Comparison of ENCODE assay signal across 23 cellular contexts in the genomic region with DNA sequence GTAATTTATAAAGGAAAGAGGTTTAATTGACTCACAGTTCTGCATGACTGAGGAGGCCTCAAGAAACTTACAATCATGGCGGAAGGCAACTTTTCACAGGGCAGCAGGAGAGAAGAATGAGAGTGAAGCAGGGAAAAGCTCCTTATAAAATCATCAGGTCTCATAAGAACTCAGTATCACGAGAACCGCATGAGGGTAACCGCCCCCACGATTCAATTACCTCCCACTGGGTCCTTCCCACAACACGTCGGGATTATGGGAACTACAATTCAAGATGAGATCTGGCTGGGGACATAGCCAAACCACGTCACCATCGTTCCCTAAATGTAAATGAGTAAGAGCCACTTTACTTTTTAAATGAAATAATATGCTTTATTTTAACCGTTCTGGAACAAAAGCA.
DNase-seq lines count a peak whose midpoint lies in the region; ATAC-seq, FAIRE-seq and TF ChIP-seq lines count a peak whose summit lies in the region.
"Had no signal": no experiment of that assay in that cellular context is flagged by ENCODE, and none has a peak within 500 bp of the region (broad histone marks: within the 10 kb centered on the region; RNA-seq: fewer than 3 reads in every experiment).

No MANE protein-coding gene starts in this region.

- intact Hi-C loops in A673 (cut with micrococcal nuclease; ENCODE audit: unreplicated experiment) (no loop called here), GM12878 (cut with micrococcal nuclease; ENCODE audit: unreplicated experiment) (no loop called here)

- H3K79me2 ChIP-seq in GM12878 (ENCODE audit: control insufficient read depth, insufficient read depth, low read length), result no peaks in the 10 kb centered on the region

- TF ChIP-seq POLR2A in GM12878 (IDR thresholded peaks at IDR 0.05; ENCODE audit: low read depth, low read length), result no peak

- H3K27me3 ChIP-seq in A673 (replicated peaks; ENCODE audit: insufficient read depth, low read depth, low read length, poor library complexity) (no peaks in the 10 kb centered on the region), GM12878 (replicated peaks in 1 of 2; ENCODE audit: control insufficient read depth in 2 of 2, insufficient read depth in 2 of 2, low read length in 1 of 2) (no peaks in the 10 kb centered on the region)
- H3K27me3 ChIP-seq: BE2C, BLaER1 had no signal

- H3K9ac ChIP-seq in GM12878 (ENCODE audit: control insufficient read depth, insufficient read depth, low read length), result no peak overlapping the region
- H3K9ac ChIP-seq: BLaER1 had no signal

- CTCF ChIA-PET in A673 (lab: Charles Lee) (no interaction called here), GM12878 (lab: Yijun Ruan, JAX) (no interaction called here)

- TF ChIP-seq RAD21 in GM12878 (IDR thresholded peaks at IDR 0.05; ENCODE audit: insufficient read depth, low read depth, low read length), result no peak

- RAD21 ChIA-PET in GM12878 (lab: Charles Lee; ENCODE audit: unreplicated experiment), result no interaction called here

- H3K9me3 ChIP-seq in A673 (ENCODE audit: low read depth, low read length, poor library complexity, severe bottlenecking) (no peaks in the 10 kb centered on the region), GM12878 (replicated peaks; ENCODE audit: control insufficient read depth, insufficient read depth, low read length) (no peaks in the 10 kb centered on the region)
- H3K9me3 ChIP-seq: A549, BE2C, BLaER1 had no signal

- POLR2A ChIA-PET in A673 (lab: Charles Lee; ENCODE audit: low non-redundant PET), result no interaction called here
- POLR2A ChIA-PET in GM12878 (lab: Charles Lee), result interaction anchor here (0.6 kb wide), 1 partner anchor 47 kb away, joined by 5 read pairs; no protein-coding TSS in a partner anchor

- DNase-seq in A673 (ENCODE audit: low spot score) (peak; percentile 4), GM12878 (ENCODE audit: low read depth, low spot score) (no peak), putamen (ENCODE audit: low spot score) (peak; percentile 11), NOMO-1 (lab: John Stamatoyannopoulos, UW; ENCODE audit: unreplicated experiment in 2 of 2) (no peak)
- DNase-seq: ACHN; BE2C; C1 segment of cervical spinal cord; CD4-positive, CD25-positive, alpha-beta regulatory T cell; CD8-positive, alpha-beta memory T cell; COR-L47; DMS 273 treated with DMSO at 0.1 percent for 48 hours; DMS153; DMS53; DMS79; DND-41; EL; GDM1 had no signal

- FAIRE-seq in GM12878 (lab: Jason Lieb, UNC), result no peak
- FAIRE-seq: A549, GM12891, GM18507 had no signal

- H3K4me3 ChIP-seq in A673 (ENCODE audit: low read depth, low read length, poor library complexity, severe bottlenecking) (no peak overlapping the region), GM12878 (no peak overlapping the region)
- H3K4me3 ChIP-seq: A549, BLaER1 had no signal

- WGBS in GM12878 (ENCODE audit: insufficient coverage, insufficient replicate concordance, low lambda C conversion rate, missing lambda C conversion rate), result 95% methylated on average over 10 of the region's 10 CpGs

- H3K4me1 ChIP-seq in A673 (ENCODE audit: insufficient read depth, low read length, poor library complexity, severe bottlenecking), result no peaks in the 10 kb centered on the region
- H3K4me1 ChIP-seq in GM12878 (ENCODE audit: control insufficient read depth, insufficient read depth, low read length), result no peaks in the 10 kb centered on the region
- H3K4me1 ChIP-seq: A549, BE2C, BLaER1 had no signal

- H3K27ac ChIP-seq in A673 (ENCODE audit: low read depth, low read length, poor library complexity, severe bottlenecking) (no peak overlapping the region), GM12878 (ENCODE audit: control insufficient read depth, insufficient read depth) (no peak overlapping the region)
- H3K27ac ChIP-seq: 22Rv1, A549, BLaER1 had no signal

- H4K20me1 ChIP-seq in GM12878 (ENCODE audit: control insufficient read depth, insufficient read depth), result no peaks in the 10 kb centered on the region
- H4K20me1 ChIP-seq: BLaER1 had no signal

- H3K4me2 ChIP-seq in GM12878 (ENCODE audit: control insufficient read depth, insufficient read depth), result no peak overlapping the region
- H3K4me2 ChIP-seq: A549, BLaER1 had no signal

- ATAC-seq in GM12878 (no peak), GM18502 (IDR thresholded peaks at IDR 0.05; ENCODE audit: poor library complexity, unreplicated experiment) (no peak)
- ATAC-seq: A549 had no signal

- TF ChIP-seq CTCF in A673 (conservative IDR thresholded peaks at IDR 0.05; ENCODE audit: low read depth, low read length) (no peak), GM12878 (IDR thresholded peaks at IDR 0.05 in 2 of 3, conservative IDR thresholded peaks at IDR 0.05 in 1 of 3; ENCODE audit: control insufficient read depth in 2 of 3, extremely low read depth in 1 of 3, insufficient read depth in 1 of 3, low read depth in 3 of 3, low read length in 3 of 3) (no peak)

- TF ChIP-seq EP300 in GM12878 (IDR thresholded peaks at IDR 0.05; ENCODE audit: borderline replicate concordance in 1 of 2, control insufficient read depth in 1 of 2, low read depth in 2 of 2, low read length in 2 of 2), result no peak

- peaks cover 4% of the 10 kb centered on the region for H3K36me3 ChIP-seq in A673 (ENCODE audit: insufficient read depth, low read length, poor library complexity, severe bottlenecking)
- no peaks in the 10 kb centered on the region for H3K36me3 ChIP-seq in GM12878 (ENCODE audit: control insufficient read depth in 2 of 2, insufficient read depth in 2 of 2, low read length in 1 of 2)
- H3K36me3 ChIP-seq: BE2C had no signal

- BruUV-seq in A673 (replicated peaks; lab: Mats Ljungman, UMichigan), result no TSS peak
- no TSS peak for BruUV-seq in GM12878 (replicated peaks; lab: Mats Ljungman, UMichigan)

- H2AFZ ChIP-seq in GM12878 (ENCODE audit: control insufficient read depth, low read depth, low read length), result no peak overlapping the region

- SMC1A ChIA-PET in GM12878 (lab: Charles Lee; ENCODE audit: uncharacterized antibody, unreplicated experiment), result no interaction called here

- in situ Hi-C loops in GM12878 (cut with MboI), result no loop called here

TF ChIP-seq in GM12878, 131 proteins besides CTCF, POLR2A, EP300 and RAD21:
- TF ChIP-seq ETV6 (conservative IDR thresholded peaks at IDR 0.05 in 1 of 2, IDR thresholded peaks at IDR 0.05 in 1 of 2; ENCODE audit: borderline replicate concordance in 1 of 2, low read depth in 1 of 2) (peak in 1 of 2 experiments; percentile 19; a peak in 1 of 4 replicates), BRCA1 (IDR thresholded peaks at IDR 0.05; ENCODE audit: low read depth, low read length) (no peak), TAF1 (IDR thresholded peaks at IDR 0.05; ENCODE audit: borderline replicate concordance, low read depth, low read length) (no peak), ZNF622 (IDR thresholded peaks at IDR 0.05) (no peak), CREM (IDR thresholded peaks at IDR 0.05; ENCODE audit: low read depth) (no peak), NFXL1 (IDR thresholded peaks at IDR 0.05; ENCODE audit: borderline replicate concordance) (peak; percentile 25; the same call in 1 of the 2 replicates), TCF12 (IDR thresholded peaks at IDR 0.05; ENCODE audit: low read depth, low read length) (no peak), EZH2 (IDR thresholded peaks at IDR 0.05; ENCODE audit: borderline replicate concordance, control insufficient read depth, low read depth, low read length) (no peak)
- TF ChIP-seq, protein P1, sequence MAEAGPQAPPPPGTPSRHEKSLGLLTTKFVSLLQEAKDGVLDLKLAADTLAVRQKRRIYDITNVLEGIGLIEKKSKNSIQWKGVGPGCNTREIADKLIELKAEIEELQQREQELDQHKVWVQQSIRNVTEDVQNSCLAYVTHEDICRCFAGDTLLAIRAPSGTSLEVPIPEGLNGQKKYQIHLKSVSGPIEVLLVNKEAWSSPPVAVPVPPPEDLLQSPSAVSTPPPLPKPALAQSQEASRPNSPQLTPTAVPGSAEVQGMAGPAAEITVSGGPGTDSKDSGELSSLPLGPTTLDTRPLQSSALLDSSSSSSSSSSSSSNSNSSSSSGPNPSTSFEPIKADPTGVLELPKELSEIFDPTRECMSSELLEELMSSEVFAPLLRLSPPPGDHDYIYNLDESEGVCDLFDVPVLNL (IDR thresholded peaks at IDR 0.05; ENCODE audit: low read depth, low read length), result no peak

Comparison
In these comparisons a context has a peak if more than half of its experiments do, and no peak if none do; other contexts are left out.
1. DNase-seq: peak in A673 (single experiment) and putamen (single experiment); none in GM12878 (single experiment) and NOMO-1 (0 of 2).